Comparison of ENCODE assay signal across 9 cellular contexts in the genomic region with DNA sequence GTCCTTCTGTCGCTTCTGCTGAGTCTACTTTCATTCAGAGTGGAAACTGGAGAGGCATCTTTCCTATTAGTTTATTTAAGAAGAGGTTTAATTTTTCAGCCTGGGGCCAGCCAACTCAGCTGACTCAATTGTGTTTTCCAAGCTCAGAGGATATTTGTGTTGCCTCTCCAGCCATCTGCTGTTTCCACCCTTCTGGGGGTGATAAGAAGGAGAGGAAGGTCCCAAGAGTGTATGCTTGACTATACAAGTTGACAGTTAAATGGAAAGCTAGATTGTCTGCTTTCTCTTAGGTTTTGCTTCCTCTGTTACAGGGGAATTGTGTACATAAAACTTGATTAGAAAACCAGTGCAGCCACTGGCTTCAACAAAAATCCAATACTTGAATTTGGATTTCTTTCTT. TPM values are rescaled to one million over a fixed set of nuclear protein-coding genes. Genes with fewer than 3 reads are reported as not detected.
A peak's percentile ranks its signal among the peaks of the same experiment; 100 is the strongest.
DNase-seq lines count a peak whose midpoint lies in the region; ATAC-seq and TF ChIP-seq lines count a peak whose summit lies in the region.
"Had no signal": no experiment of that assay in that cellular context is flagged by ENCODE, and none has a peak within 500 bp of the region (broad histone marks: within the 10 kb centered on the region; RNA-seq: fewer than 3 reads in every experiment).

No MANE protein-coding gene starts in this region.

- H3K9me3 Mint-ChIP-seq in T-helper 2 cell treated with Interferon-gamma antibody and Interleukin-4, amounts not matched to agents 5 μg/mL and 100 μg/mL, for 36 hours: no peaks in the 10 kb centered on the region
- H3K9me3 Mint-ChIP-seq in central memory CD8-positive, alpha-beta T cell: no peaks in the 10 kb centered on the region

- peak overlapping the region; percentile 33 for H3K27ac Mint-ChIP-seq in T-helper 2 cell treated with Interferon-gamma antibody and Interleukin-4, amounts not matched to agents 5 μg/mL and 100 μg/mL, for 36 hours
- peak overlapping the region; percentile 86 for H3K27ac Mint-ChIP-seq in central memory CD8-positive, alpha-beta T cell (ENCODE audit: low read depth)

- H3K4me1 ChIP-seq in osteoblast (ENCODE audit: insufficient read depth, low read length): peaks cover 40% of the 10 kb centered on the region

- peak overlapping the region; percentile 90 for H3K4me3 Mint-ChIP-seq in T-helper 2 cell treated with Interferon-gamma antibody and Interleukin-4, amounts not matched to agents 5 μg/mL and 100 μg/mL, for 36 hours
- peak overlapping the region; percentile 82 for H3K4me3 Mint-ChIP-seq in central memory CD8-positive, alpha-beta T cell

- no peak overlapping the region for H3K4me3 ChIP-seq in osteoblast (ENCODE audit: insufficient read depth, low read length)

- no peak for ATAC-seq in central memory CD8-positive, alpha-beta T cell (replicated peaks; ENCODE audit: extremely low read depth, poor library complexity, severe bottlenecking)
- ATAC-seq in HG02884 (IDR thresholded peaks at IDR 0.05; ENCODE audit: unreplicated experiment): no peak
- ATAC-seq in HG03175 (IDR thresholded peaks at IDR 0.05; ENCODE audit: unreplicated experiment): no peak
- no peak for ATAC-seq in HG03520 (IDR thresholded peaks at IDR 0.05; ENCODE audit: unreplicated experiment)

- H3K4me1 Mint-ChIP-seq in T-helper 2 cell treated with Interferon-gamma antibody and Interleukin-4, amounts not matched to agents 5 μg/mL and 100 μg/mL, for 36 hours (ENCODE audit: low read depth): peaks cover 58% of the 10 kb centered on the region
- peaks cover 70% of the 10 kb centered on the region for H3K4me1 Mint-ChIP-seq in central memory CD8-positive, alpha-beta T cell

- H3K36me3 Mint-ChIP-seq in T-helper 2 cell treated with Interferon-gamma antibody and Interleukin-4, amounts not matched to agents 5 μg/mL and 100 μg/mL, for 36 hours (ENCODE audit: low read depth): peaks cover 39% of the 10 kb centered on the region
- H3K36me3 Mint-ChIP-seq in central memory CD8-positive, alpha-beta T cell (ENCODE audit: insufficient read depth): peaks cover 39% of the 10 kb centered on the region

- peaks cover 76% of the 10 kb centered on the region for H3K79me2 ChIP-seq in osteoblast (ENCODE audit: insufficient read depth, low read length)

- peaks cover 16% of the 10 kb centered on the region for H3K36me3 ChIP-seq in osteoblast (ENCODE audit: insufficient read depth, low read length)

- peak overlapping the region; percentile 75 for H3K4me2 ChIP-seq in osteoblast (ENCODE audit: insufficient read depth, low read length)

- no peak for TF ChIP-seq CTCF in osteoblast (IDR thresholded peaks at IDR 0.05; ENCODE audit: extremely low read depth, low read depth, low read length)

- H3K27me3 Mint-ChIP-seq in T-helper 2 cell treated with Interferon-gamma antibody and Interleukin-4, amounts not matched to agents 5 μg/mL and 100 μg/mL, for 36 hours (ENCODE audit: low read depth): no peaks in the 10 kb centered on the region
- H3K27me3 Mint-ChIP-seq in central memory CD8-positive, alpha-beta T cell: no peaks in the 10 kb centered on the region

- no peak for DNase-seq in T-helper 2 cell treated with Interferon-gamma antibody and Interleukin-4, amounts not matched to agents 5 μg/mL and 100 μg/mL, for 36 hours (ENCODE audit: low spot score)
- no peak for DNase-seq in T-helper 2 cell
- peak; percentile 61 for DNase-seq in NCI-H69 (lab: John Stamatoyannopoulos, UW)
- DNase-seq in central memory CD8-positive, alpha-beta T cell (ENCODE audit: low spot score in 2 of 2): no peak
- DNase-seq in osteoblast (ENCODE audit: insufficient read length, low spot score, missing footprints): no peak
- DNase-seq: NCI-H226 had no signal

- no peak overlapping the region for H3K27ac ChIP-seq in osteoblast (ENCODE audit: low read depth, low read length)

- H3K27me3 ChIP-seq in osteoblast (ENCODE audit: insufficient read depth, low read length): no peaks in the 10 kb centered on the region

- H4K20me1 ChIP-seq in osteoblast (ENCODE audit: insufficient read depth, low read length): peaks cover 47% of the 10 kb centered on the region

- H2AFZ ChIP-seq in osteoblast (ENCODE audit: low read length): no peak overlapping the region

- H3K9me3 ChIP-seq in osteoblast (ENCODE audit: low read depth, low read length): no peaks in the 10 kb centered on the region

RNA-seq across cellular contexts. Expression of gene PSMF1, which starts 3.0 kb away (rescaled TPM):
- total RNA-seq in osteoblast: 48.0 and 61.2 TPM in 2 replicates
